ENCODE assay signal across 8 cellular contexts in the genomic region with DNA sequence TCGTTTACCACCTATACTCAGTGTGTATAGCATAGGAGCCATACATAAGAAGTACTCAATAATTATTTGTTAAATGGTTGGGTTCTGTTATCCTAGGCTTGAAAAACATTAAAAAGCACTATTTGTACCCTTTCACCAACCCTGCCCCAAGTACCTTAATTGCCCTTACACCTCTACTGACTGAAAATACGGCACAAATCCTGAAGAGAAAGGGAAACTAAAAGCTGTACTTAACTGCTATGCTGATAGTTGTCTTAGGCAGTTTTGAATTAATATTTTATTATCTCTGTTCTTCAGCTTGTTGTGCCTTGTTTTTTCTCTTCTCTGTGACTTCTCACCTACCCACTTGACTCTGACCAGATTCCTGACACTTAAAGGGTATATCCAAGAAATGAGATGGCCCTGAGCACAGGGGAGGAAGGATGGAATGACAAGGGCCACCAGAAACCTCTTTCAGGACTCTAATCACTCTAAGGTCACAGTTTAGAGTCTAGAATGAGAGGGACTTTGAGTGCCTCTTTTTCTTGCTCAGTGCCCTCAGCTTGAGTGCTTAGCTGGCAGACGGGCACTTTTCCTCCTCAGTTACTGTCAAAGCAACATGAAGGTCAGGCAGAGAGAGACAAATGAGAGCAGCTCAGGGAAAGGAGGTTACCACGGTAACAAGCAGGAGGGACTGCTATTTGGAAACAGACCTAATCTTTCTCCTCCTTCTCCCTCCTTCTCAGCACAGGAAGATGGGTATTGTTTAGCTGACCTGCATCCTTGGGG.
DNase-seq lines count a peak whose midpoint lies in the region; ATAC-seq, FAIRE-seq and TF ChIP-seq lines count a peak whose summit lies in the region.

No MANE protein-coding gene starts in this region.

- no peaks in the 10 kb centered on the region for H3K9me2 ChIP-seq in DOHH2 (replicated peaks; ENCODE audit: control insufficient read depth, low read length)

- H3K9ac ChIP-seq in GM12878 (ENCODE audit: control insufficient read depth, insufficient read depth, low read length) = peak overlapping the region; percentile 39

- no peaks in the 10 kb centered on the region for H3K9me3 ChIP-seq in DOHH2 (ENCODE audit: control insufficient read depth, insufficient read depth, low read length)
- no peaks in the 10 kb centered on the region for H3K9me3 ChIP-seq in GM12878 (replicated peaks; ENCODE audit: control insufficient read depth, insufficient read depth, low read length)
- H3K9me3 ChIP-seq in thoracic aorta = no peaks in the 10 kb centered on the region

- H3K9me3 Mint-ChIP-seq in HFFc6 = no peaks in the 10 kb centered on the region

- CTCF ChIA-PET in GM12878 (lab: Yijun Ruan, JAX) = interaction anchor here (0.8 to 2.2 kb wide), 7 partner anchors 15 to 131 kb away, joined by 3 to 4 read pairs (median 3); no protein-coding TSS in a partner anchor

- peak overlapping the region; percentile 25 for H2AFZ ChIP-seq in GM12878 (ENCODE audit: control insufficient read depth, low read depth, low read length)

- TF ChIP-seq CTCF in DOHH2 (IDR thresholded peaks at IDR 0.05; ENCODE audit: low read depth, low read length, poor library complexity, severe bottlenecking) = no peak
- no peak for TF ChIP-seq CTCF in HFFc6 (IDR thresholded peaks at IDR 0.05)
- TF ChIP-seq CTCF in GM12878 (IDR thresholded peaks at IDR 0.05 in 2 of 3, conservative IDR thresholded peaks at IDR 0.05 in 1 of 3; ENCODE audit: control insufficient read depth in 2 of 3, extremely low read depth in 1 of 3, insufficient read depth in 1 of 3, low read depth in 3 of 3, low read length in 3 of 3) = no peak
- no peak for TF ChIP-seq CTCF in thoracic aorta (IDR thresholded peaks at IDR 0.05)

- no peak overlapping the region for H3K27ac ChIP-seq in DOHH2 (ENCODE audit: low read depth, low read length)
- H3K27ac ChIP-seq in GM12878 (ENCODE audit: control insufficient read depth, insufficient read depth) = peak overlapping the region; percentile 74
- peak overlapping the region; percentile 19 for H3K27ac ChIP-seq in layer of hippocampus (ENCODE audit: low read depth, low read length)
- H3K27ac ChIP-seq in thoracic aorta = no peak overlapping the region

- peak overlapping the region; percentile 14; the same call in 1 of the 2 replicates for H3K4me3 Mint-ChIP-seq in HFFc6

- no peak for TF ChIP-seq POLR2A in GM12878 (IDR thresholded peaks at IDR 0.05; ENCODE audit: low read depth, low read length)

- SMC1A ChIA-PET in GM12878 (lab: Charles Lee; ENCODE audit: uncharacterized antibody, unreplicated experiment) = interaction anchor here (0.6 to 2.8 kb wide), 29 partner anchors 8 to 172 kb away, joined by 3 to 22 read pairs (median 4); no protein-coding TSS in a partner anchor

- peak; percentile 27 for FAIRE-seq in GM12878 (lab: Jason Lieb, UNC)

- H3K27me3 Mint-ChIP-seq in HFFc6 (ENCODE audit: insufficient read depth) = no peaks in the 10 kb centered on the region

- intact Hi-C loops in GM12878 (cut with micrococcal nuclease; ENCODE audit: unreplicated experiment) = no loop called here

- peaks cover 39% of the 10 kb centered on the region for H3K4me1 Mint-ChIP-seq in HFFc6 (ENCODE audit: low read depth)

- in situ Hi-C loops in GM12878 (cut with MboI) = no loop called here

- H3K79me2 ChIP-seq in DOHH2 (ENCODE audit: control insufficient read depth, low read length) = peaks cover 53% of the 10 kb centered on the region
- H3K79me2 ChIP-seq in GM12878 (ENCODE audit: control insufficient read depth, insufficient read depth, low read length) = peaks cover 51% of the 10 kb centered on the region

- no peak for TF ChIP-seq EP300 in GM12878 (IDR thresholded peaks at IDR 0.05; ENCODE audit: borderline replicate concordance in 1 of 2, control insufficient read depth in 1 of 2, low read depth in 2 of 2, low read length in 2 of 2)

- H3K4me1 ChIP-seq in DOHH2 (ENCODE audit: control insufficient read depth, low read length) (peaks cover 47% of the 10 kb centered on the region), GM12878 (ENCODE audit: control insufficient read depth, insufficient read depth, low read length) (peaks cover 10% of the 10 kb centered on the region), thoracic aorta (ENCODE audit: control insufficient read depth in 1 of 2, low read depth in 2 of 2) (peaks cover 0 to 21% of the 10 kb centered on the region in 2 donors)

- H3K4me2 ChIP-seq in DOHH2 (ENCODE audit: low read length) (peak overlapping the region; percentile 51), GM12878 (ENCODE audit: control insufficient read depth, insufficient read depth) (peak overlapping the region; percentile 87)

- POLR2A ChIA-PET in GM12878 (lab: Charles Lee) = interaction anchor here (0.5 to 2.6 kb wide), 13 partner anchors 9 to 212 kb away, joined by 3 to 8 read pairs (median 3); no protein-coding TSS in a partner anchor

- H4K20me1 ChIP-seq in DOHH2 (ENCODE audit: control insufficient read depth, insufficient read depth, low read depth, low read length) (no peaks in the 10 kb centered on the region; the same call in 1 of the 2 replicates), GM12878 (ENCODE audit: control insufficient read depth, insufficient read depth) (no peaks in the 10 kb centered on the region)

- no TSS peak for BruUV-seq in GM12878 (replicated peaks; lab: Mats Ljungman, UMichigan)

- peaks cover 4% of the 10 kb centered on the region; the same call in 1 of the 2 replicates for H3F3A ChIP-seq in DOHH2 (ENCODE audit: control insufficient read depth, insufficient read depth)

- peak overlapping the region; percentile 20; the same call in 1 of the 2 replicates for H3K4me3 ChIP-seq in DOHH2 (ENCODE audit: low read length)
- H3K4me3 ChIP-seq in GM12878 = peak overlapping the region; percentile 53
- H3K4me3 ChIP-seq in thoracic aorta = peak overlapping the region; percentile 2

- ATAC-seq in GM12878 = peak; percentile 79
- ATAC-seq in thoracic aorta (ENCODE audit: insufficient number of reproducible peaks, low FRiP score, low read depth) = no peak
- ATAC-seq in GM21786 (IDR thresholded peaks at IDR 0.05; ENCODE audit: unreplicated experiment) = no peak

- H3K27ac Mint-ChIP-seq in HFFc6 = peak overlapping the region; percentile 61

- H3K36me3 ChIP-seq in DOHH2 (ENCODE audit: control insufficient read depth, low read length) (no peaks in the 10 kb centered on the region), GM12878 (ENCODE audit: control insufficient read depth in 2 of 2, insufficient read depth in 2 of 2, low read length in 1 of 2) (no peaks in the 10 kb centered on the region), thoracic aorta (no peaks in the 10 kb centered on the region)

- no peak for TF ChIP-seq RAD21 in GM12878 (IDR thresholded peaks at IDR 0.05; ENCODE audit: insufficient read depth, low read depth, low read length)

- WGBS in GM12878 (ENCODE audit: insufficient coverage, insufficient replicate concordance, low lambda C conversion rate, missing lambda C conversion rate) = 13% methylated on average over 4 of the region's 4 CpGs

- 0 out of 2 replicates have a peak, but pooled peaks cover 5% of the 10 kb centered on the region for H3K36me3 Mint-ChIP-seq in HFFc6 (ENCODE audit: low read depth)

- RAD21 ChIA-PET in GM12878 (lab: Charles Lee; ENCODE audit: unreplicated experiment) = interaction anchor here (0.8 to 3.0 kb wide), 12 partner anchors 14 to 153 kb away, joined by 3 to 18 read pairs (median 4); no protein-coding TSS in a partner anchor

- DNase-seq in HFFc6 (peak; percentile 9), NCI-H526 (lab: John Stamatoyannopoulos, UW) (peak; percentile 70 to 82), GM12878 (ENCODE audit: low read depth, low spot score) (no peak), thoracic aorta (ENCODE audit: low spot score) (no peak), 8988T (no peak)

- H3K27me3 ChIP-seq in DOHH2 (ENCODE audit: control insufficient read depth, low read length) (no peaks in the 10 kb centered on the region), GM12878 (replicated peaks in 1 of 2; ENCODE audit: control insufficient read depth in 2 of 2, insufficient read depth in 2 of 2, low read length in 1 of 2) (no peaks in the 10 kb centered on the region), layer of hippocampus (ENCODE audit: control insufficient read depth, insufficient read depth, low read length) (no peaks in the 10 kb centered on the region), thoracic aorta (replicated peaks; ENCODE audit: insufficient read depth) (no peaks in the 10 kb centered on the region)

TF ChIP-seq in GM12878, 131 proteins besides CTCF, POLR2A, EP300 and RAD21:
- peak; percentile 96 for TF ChIP-seq BMI1 (IDR thresholded peaks at IDR 0.05; ENCODE audit: borderline replicate concordance)
- no peak for TF ChIP-seq MTA2 (IDR thresholded peaks at IDR 0.05; ENCODE audit: low read depth)

Comparison
In these comparisons a context has a peak if more than half of its experiments do, and no peak if none do; other contexts are left out.
1. H3K27ac ChIP-seq: peak in GM12878 (single experiment) and layer of hippocampus (single experiment); none in DOHH2 (single experiment) and thoracic aorta (0 of 2).
2. H3K4me3 ChIP-seq: peak in every context shown above with its lines; median percentile 53 in GM12878; 20 in DOHH2; 2 in thoracic aorta.
3. DNase-seq: peak in HFFc6 (single experiment) and NCI-H526 (2 of 2); none in GM12878 (single experiment), thoracic aorta (single experiment) and 8988T (single experiment).